12 cellular contexts compared by ENCODE assay signal in genomic region chr6:38262609-38263008, GRCh38.
DNase-seq lines count a peak whose midpoint lies in the region; ATAC-seq, FAIRE-seq and TF ChIP-seq lines count a peak whose summit lies in the region.
"Had no signal": no experiment of that assay in that cellular context is flagged by ENCODE, and none has a peak within 500 bp of the region (broad histone marks: within the 10 kb centered on the region; RNA-seq: fewer than 3 reads in every experiment).

No MANE protein-coding gene starts in this region.

- no peak for TF ChIP-seq RAD21 in HepG2 (CRISPR knock-in tag; IDR thresholded peaks at IDR 0.05)

- no peaks in the 10 kb centered on the region for H3K36me3 Mint-ChIP-seq in astrocyte (ENCODE audit: low read depth, unreplicated experiment)
- H3K36me3 Mint-ChIP-seq: natural killer cell had no signal

- BruUV-seq in HepG2 (replicated peaks; lab: Mats Ljungman, UMichigan) = TSS peak; percentile 60

- no peaks in the 10 kb centered on the region for H3K36me3 ChIP-seq in HepG2 (replicated peaks in 1 of 2; ENCODE audit: control insufficient read depth in 1 of 2, insufficient read depth in 2 of 2, low read length in 2 of 2)
- H3K36me3 ChIP-seq in right lobe of liver = no peaks in the 10 kb centered on the region
- H3K36me3 ChIP-seq in astrocyte (ENCODE audit: insufficient read depth, low read length) = no peaks in the 10 kb centered on the region
- no peaks in the 10 kb centered on the region for H3K36me3 ChIP-seq in lower lobe of right lung

- intact Hi-C loops in HepG2 (cut with micrococcal nuclease; ENCODE audit: unreplicated experiment) (no loop called here), right lobe of liver (cut with DNase I) (no loop called here), lower lobe of right lung (cut with DNase I) (no loop called here)

- no peak for TF ChIP-seq POLR2A in HepG2 (IDR thresholded peaks at IDR 0.05; ENCODE audit: insufficient read depth in 1 of 2, low read depth in 2 of 2, low read length in 2 of 2)
- TF ChIP-seq POLR2A in right lobe of liver (IDR thresholded peaks at IDR 0.05) = no peak

- H3K9ac ChIP-seq in HepG2 (ENCODE audit: insufficient read depth, low read depth, low read length) (no peak overlapping the region), astrocyte (ENCODE audit: low read length) (peak overlapping the region; percentile 76)

- ATAC-seq in HepG2 (no peak), right lobe of liver (no peak), GM21526 (IDR thresholded peaks at IDR 0.05; ENCODE audit: low FRiP score, unreplicated experiment) (no peak), HG02588 (IDR thresholded peaks at IDR 0.05; ENCODE audit: unreplicated experiment) (no peak), lower lobe of right lung (no peak)
- ATAC-seq: natural killer cell had no signal

- H3K4me1 ChIP-seq in HepG2 (ENCODE audit: insufficient read depth, low read length) (peaks cover 23% of the 10 kb centered on the region), right lobe of liver (no peaks in the 10 kb centered on the region), astrocyte (ENCODE audit: insufficient read depth, low read length) (peaks cover 59% of the 10 kb centered on the region), lower lobe of right lung (peaks cover 4% of the 10 kb centered on the region)

- no peak for TF ChIP-seq CTCF in HepG2 (CRISPR knock-in tag; IDR thresholded peaks at IDR 0.05)
- TF ChIP-seq CTCF in right lobe of liver (IDR thresholded peaks at IDR 0.05) = no peak
- no peak for TF ChIP-seq CTCF in astrocyte (IDR thresholded peaks at IDR 0.05; ENCODE audit: insufficient read depth, low read depth, low read length)
- no peak for TF ChIP-seq CTCF in lower lobe of right lung (IDR thresholded peaks at IDR 0.05)

- no peaks in the 10 kb centered on the region for H3K9me3 Mint-ChIP-seq in astrocyte (ENCODE audit: unreplicated experiment)
- H3K9me3 Mint-ChIP-seq: CD4-positive, CD25-positive, alpha-beta regulatory T cell; natural killer cell had no signal

- in situ Hi-C loops in HepG2 (cut with HindIII; ENCODE audit: extremely low pct_ligation_motif_present, low pct_unique_long_range_greater_than_20kb) = no loop called here

- no peak for DNase-seq in HepG2 (ENCODE audit: low spot score)
- DNase-seq in right lobe of liver = no peak
- peak; percentile 83 for DNase-seq in astrocyte (ENCODE audit: low read depth)
- DNase-seq in inferior parietal cortex (ENCODE audit: extremely low spot score) = peak; percentile 77
- no peak for DNase-seq in hepatic stellate cell (ENCODE audit: low spot score)
- no peak for DNase-seq in lower lobe of right lung
- DNase-seq: CD4-positive, CD25-positive, alpha-beta regulatory T cell; natural killer cell; NCI-H187 treated with DMSO at 0.1 percent for 48 hours had no signal

- H3K9me3 ChIP-seq in HepG2 (ENCODE audit: low read length) (no peaks in the 10 kb centered on the region), right lobe of liver (no peaks in the 10 kb centered on the region), astrocyte (ENCODE audit: insufficient read depth, low read depth, low read length) (no peaks in the 10 kb centered on the region), lower lobe of right lung (no peaks in the 10 kb centered on the region)

- H2AFZ ChIP-seq in HepG2 (ENCODE audit: low read length) = no peak overlapping the region
- H2AFZ ChIP-seq in astrocyte (ENCODE audit: low read depth, low read length) = no peak overlapping the region

- H3K4me2 ChIP-seq in HepG2 (ENCODE audit: low read depth, low read length) (no peak overlapping the region), astrocyte (ENCODE audit: low read length) (peak overlapping the region; percentile 81)

- H3K4me1 Mint-ChIP-seq in astrocyte (ENCODE audit: low read depth, unreplicated experiment) = peaks cover 50% of the 10 kb centered on the region
- H3K4me1 Mint-ChIP-seq: natural killer cell had no signal

- TF ChIP-seq EP300 in HepG2 (IDR thresholded peaks at IDR 0.05; ENCODE audit: low read depth in 2 of 2, low read length in 2 of 2) = no peak
- no peak for TF ChIP-seq EP300 in HepG2 (CRISPR knock-in tag; IDR thresholded peaks at IDR 0.05; ENCODE audit: borderline replicate concordance)

- CTCF ChIA-PET in HepG2 (lab: Yijun Ruan, JAX; ENCODE audit: low intra/inter-chr PET ratio, low total read pairs) = no interaction called here

- H3K27ac ChIP-seq in HepG2 (ENCODE audit: extremely low read length, insufficient read depth, low read length) (no peak overlapping the region), right lobe of liver (no peak overlapping the region), astrocyte (ENCODE audit: low read depth, low read length) (peak overlapping the region; percentile 95), lower lobe of right lung (no peak overlapping the region)

- peak overlapping the region; percentile 27 for H3K4me3 Mint-ChIP-seq in astrocyte (ENCODE audit: unreplicated experiment)
- H3K4me3 Mint-ChIP-seq: CD4-positive, CD25-positive, alpha-beta regulatory T cell; natural killer cell had no signal

- H3K27ac Mint-ChIP-seq in astrocyte (ENCODE audit: unreplicated experiment) = peak overlapping the region; percentile 90
- H3K27ac Mint-ChIP-seq: CD4-positive, CD25-positive, alpha-beta regulatory T cell; natural killer cell had no signal

- 74% methylated on average over 2 of the region's 2 CpGs for WGBS in HepG2 (ENCODE audit: low lambda C conversion rate)
- WGBS in right lobe of liver (ENCODE audit: insufficient coverage, low coverage, low lambda C conversion rate, missing lambda C conversion rate) = 94% methylated on average over 2 of the region's 2 CpGs

- H4K20me1 ChIP-seq in HepG2 (ENCODE audit: insufficient read depth, low read length) = no peaks in the 10 kb centered on the region
- no peaks in the 10 kb centered on the region for H4K20me1 ChIP-seq in astrocyte (ENCODE audit: insufficient read depth, low read length)

- H3K4me3 ChIP-seq in HepG2 (replicated peaks in 1 of 3; ENCODE audit: insufficient read depth in 1 of 3, low read depth in 2 of 3, low read length in 3 of 3) (no peak overlapping the region), right lobe of liver (no peak overlapping the region), astrocyte (ENCODE audit: insufficient read depth, low read depth, low read length) (peak overlapping the region; percentile 30), lower lobe of right lung (no peak overlapping the region)

- no peaks in the 10 kb centered on the region for H3K27me3 ChIP-seq in HepG2 (ENCODE audit: control insufficient read depth in 1 of 2, insufficient read depth in 2 of 2, low read length in 2 of 2)
- no peaks in the 10 kb centered on the region for H3K27me3 ChIP-seq in right lobe of liver
- no peaks in the 10 kb centered on the region for H3K27me3 ChIP-seq in astrocyte (ENCODE audit: insufficient read depth, low read length)
- H3K27me3 ChIP-seq in lower lobe of right lung (ENCODE audit: low read depth) = no peaks in the 10 kb centered on the region

- POLR2A ChIA-PET in HepG2 (lab: Yijun Ruan, JAX) = no interaction called here

- FAIRE-seq in HepG2 (lab: Jason Lieb, UNC) (no peak), astrocyte (lab: Jason Lieb, UNC) (no peak)
- FAIRE-seq: H1 had no signal

- no peaks in the 10 kb centered on the region for H3K79me2 ChIP-seq in HepG2 (ENCODE audit: insufficient read depth, low read length)
- no peaks in the 10 kb centered on the region for H3K79me2 ChIP-seq in astrocyte (ENCODE audit: insufficient read depth, low read length)

- H3K27me3 Mint-ChIP-seq in astrocyte (ENCODE audit: low read depth, unreplicated experiment) = no peaks in the 10 kb centered on the region
- H3K27me3 Mint-ChIP-seq: CD4-positive, CD25-positive, alpha-beta regulatory T cell had no signal

TF ChIP-seq in HepG2, 621 proteins besides CTCF, POLR2A, EP300 and RAD21 (continues in another document):
- TF ChIP-seq SMARCC2 (IDR thresholded peaks at IDR 0.05) (no peak), E2F1 (CRISPR knock-in tag; IDR thresholded peaks at IDR 0.05) (no peak), PLSCR1 (CRISPR knock-in tag; IDR thresholded peaks at IDR 0.05; ENCODE audit: borderline replicate concordance) (no peak), ZC3H4 (CRISPR knock-in tag; IDR thresholded peaks at IDR 0.05; ENCODE audit: borderline replicate concordance) (no peak), ZNF615 (CRISPR knock-in tag; IDR thresholded peaks at IDR 0.05; ENCODE audit: borderline replicate concordance) (no peak), ZNF431 (CRISPR knock-in tag; IDR thresholded peaks at IDR 0.05; ENCODE audit: borderline replicate concordance, low read depth) (no peak), TP53 (CRISPR knock-in tag; conservative IDR thresholded peaks at IDR 0.05) (no peak), ZNF547 (CRISPR knock-in tag; IDR thresholded peaks at IDR 0.05) (no peak), ZNF468 (CRISPR knock-in tag; IDR thresholded peaks at IDR 0.05) (no peak), ZSCAN25 (CRISPR knock-in tag; IDR thresholded peaks at IDR 0.05) (no peak), SRSF1 (optimal IDR thresholded peaks at IDR 0.05; ENCODE audit: low read depth, low read length) (no peak), ZNF674 (CRISPR knock-in tag; IDR thresholded peaks at IDR 0.05; ENCODE audit: low read depth) (no peak), ZNF850 (CRISPR knock-in tag; conservative IDR thresholded peaks at IDR 0.05) (no peak)
- TF ChIP-seq, protein P1, sequence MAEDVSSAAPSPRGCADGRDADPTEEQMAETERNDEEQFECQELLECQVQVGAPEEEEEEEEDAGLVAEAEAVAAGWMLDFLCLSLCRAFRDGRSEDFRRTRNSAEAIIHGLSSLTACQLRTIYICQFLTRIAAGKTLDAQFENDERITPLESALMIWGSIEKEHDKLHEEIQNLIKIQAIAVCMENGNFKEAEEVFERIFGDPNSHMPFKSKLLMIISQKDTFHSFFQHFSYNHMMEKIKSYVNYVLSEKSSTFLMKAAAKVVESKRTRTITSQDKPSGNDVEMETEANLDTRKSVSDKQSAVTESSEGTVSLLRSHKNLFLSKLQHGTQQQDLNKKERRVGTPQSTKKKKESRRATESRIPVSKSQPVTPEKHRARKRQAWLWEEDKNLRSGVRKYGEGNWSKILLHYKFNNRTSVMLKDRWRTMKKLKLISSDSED (CRISPR knock-in tag; IDR thresholded peaks at IDR 0.05) = no peak

Comparison
In these comparisons a context has a peak if more than half of its experiments do, and no peak if none do; other contexts are left out.
1. DNase-seq: peak in astrocyte (single experiment) and inferior parietal cortex (single experiment); none in HepG2 (single experiment), right lobe of liver (0 of 3), hepatic stellate cell (single experiment) and lower lobe of right lung (single experiment).